1 cellular context compared by ENCODE assay signal in genomic region chr10:70991140-70992124, GRCh38.
TF ChIP-seq lines count a peak whose summit lies in the region.

No MANE protein-coding gene starts in this region.

TF ChIP-seq in HepG2, 621 proteins besides CTCF, POLR2A, EP300 and RAD21 (continued from another document):
- TF ChIP-seq, protein P1, sequence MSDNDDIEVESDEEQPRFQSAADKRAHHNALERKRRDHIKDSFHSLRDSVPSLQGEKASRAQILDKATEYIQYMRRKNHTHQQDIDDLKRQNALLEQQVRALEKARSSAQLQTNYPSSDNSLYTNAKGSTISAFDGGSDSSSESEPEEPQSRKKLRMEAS (IDR thresholded peaks at IDR 0.05): no peak
- TF ChIP-seq REL (CRISPR knock-in tag; conservative IDR thresholded peaks at IDR 0.05) (no peak), SNAPC4 (CRISPR knock-in tag; IDR thresholded peaks at IDR 0.05) (no peak), ZSCAN20 (CRISPR knock-in tag; IDR thresholded peaks at IDR 0.05; ENCODE audit: borderline replicate concordance) (no peak), EED (CRISPR knock-in tag; IDR thresholded peaks at IDR 0.05) (no peak), MTF2 (CRISPR knock-in tag; IDR thresholded peaks at IDR 0.05; ENCODE audit: borderline replicate concordance) (no peak), MTERF4 (CRISPR knock-in tag; IDR thresholded peaks at IDR 0.05) (no peak), PHF5A (CRISPR knock-in tag; IDR thresholded peaks at IDR 0.05; ENCODE audit: low read depth, unreplicated experiment) (no peak), ZFP90 (CRISPR knock-in tag; IDR thresholded peaks at IDR 0.05; ENCODE audit: borderline replicate concordance) (no peak), HNRNPLL (IDR thresholded peaks at IDR 0.05; ENCODE audit: low read depth, low read length, poor library complexity, severe bottlenecking) (no peak)
